In the genomic region with DNA sequence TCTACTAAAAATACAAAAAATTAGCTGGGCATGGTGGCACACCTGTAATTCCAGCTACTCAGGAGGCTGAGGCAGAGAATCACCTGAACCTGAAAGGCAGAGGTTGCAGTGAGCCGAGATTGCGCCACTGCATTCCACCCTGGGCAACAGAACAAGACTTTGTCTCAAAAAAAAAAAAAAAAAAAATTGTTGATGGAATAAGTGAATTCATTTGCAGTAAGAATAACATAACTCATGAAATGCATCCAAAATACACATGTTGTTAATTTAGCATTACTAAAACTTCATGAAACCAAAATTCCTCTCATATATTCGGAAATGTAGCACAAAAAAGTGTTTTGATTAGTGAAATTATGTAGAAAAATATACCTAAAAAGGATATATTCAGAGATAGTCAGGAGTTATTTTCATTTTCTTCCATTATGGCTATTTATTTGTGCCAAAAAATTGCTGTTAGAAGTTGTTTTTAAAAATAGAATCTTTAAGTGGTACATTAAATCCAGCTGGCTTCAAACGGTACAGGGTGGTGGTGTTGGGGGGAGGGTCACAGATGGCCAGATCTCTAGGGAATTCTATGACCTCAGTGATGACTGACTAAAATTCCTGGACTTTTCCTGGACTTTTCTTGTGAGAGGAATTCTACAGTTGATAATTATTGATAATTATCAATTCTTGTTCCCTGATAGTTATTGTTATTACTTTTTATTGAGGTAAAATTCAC, we compare ENCODE assay signal across 15 cellular contexts.
DNase-seq lines count a peak whose midpoint lies in the region; ATAC-seq lines count a peak whose summit lies in the region.
"Had no signal": no experiment of that assay in that cellular context is flagged by ENCODE, and none has a peak within 500 bp of the region (broad histone marks: within the 10 kb centered on the region; RNA-seq: fewer than 3 reads in every experiment).

No MANE protein-coding gene starts in this region.

- ATAC-seq in sciatic nerve (peak; percentile 85), GM18867 (IDR thresholded peaks at IDR 0.05; ENCODE audit: unreplicated experiment) (no peak)
- no peak for ATAC-seq in activated CD4-positive, alpha-beta T cell treated with anti-CD3 and anti-CD28 coated beads for 36 hours

- CTCF ChIA-PET in activated CD4-positive, alpha-beta T cell treated with anti-CD3 and anti-CD28 coated beads for 36 hours (lab: Charles Lee) = interaction anchor here (1.0 kb wide), 1 partner anchor 11 kb away, joined by 3 read pairs; no protein-coding TSS in a partner anchor

- no peak overlapping the region for H3K4me3 Mint-ChIP-seq in activated CD4-positive, alpha-beta T cell treated with anti-CD3 and anti-CD28 coated beads for 36 hours

- H3K9me3 Mint-ChIP-seq in activated CD4-positive, alpha-beta T cell treated with anti-CD3 and anti-CD28 coated beads for 36 hours (ENCODE audit: low read depth) = peaks cover under 1% of the 10 kb centered on the region

- peak; percentile 6 for DNase-seq in DMS 273 treated with DMSO at 0.1 percent for 48 hours (lab: John Stamatoyannopoulos, UW)
- peak; percentile 38 for DNase-seq in NCI-H2171 treated with DMSO at 0.1 percent for 48 hours (lab: John Stamatoyannopoulos, UW)
- peak; percentile 96 for DNase-seq in dedifferentiated amniotic fluid mesenchymal stem cell (ENCODE audit: extremely low spot score)
- DNase-seq in sciatic nerve (ENCODE audit: low spot score) = no peak
- DNase-seq in activated effector memory CD4-positive, alpha-beta T cell treated with Interleukin-2 at 50 U/mL for 16 hours = no peak
- DNase-seq in NCI-H1417 (lab: John Stamatoyannopoulos, UW) = no peak
- DNase-seq in activated CD4-positive, alpha-beta T cell treated with anti-CD3 and anti-CD28 coated beads for 36 hours = no peak
- DNase-seq: activated CD4-positive, alpha-beta T cell treated with anti-CD3 and anti-CD28 coated beads for 1 hour; activated T-cell treated with anti-CD3 and anti-CD28 coated beads, Interleukin-2, amount 50 U/mL, for 1 hour; adrenal gland; CD4-positive, CD25-positive, alpha-beta regulatory T cell; GF-D8; kidney; stimulated activated CD4-positive, alpha-beta T cell treated with anti-CD3 and anti-CD28 coated beads, Interleukin-4, amount 100 ng/mL, for 1 hour had no signal

- no peaks in the 10 kb centered on the region for H3K36me3 Mint-ChIP-seq in activated CD4-positive, alpha-beta T cell treated with anti-CD3 and anti-CD28 coated beads for 36 hours (ENCODE audit: low read depth)
- H3K36me3 Mint-ChIP-seq: CD4-positive, CD25-positive, alpha-beta regulatory T cell had no signal

- POLR2A ChIA-PET in activated CD4-positive, alpha-beta T cell treated with anti-CD3 and anti-CD28 coated beads for 36 hours (lab: Charles Lee) = no interaction called here

- no peak overlapping the region for H3K27ac Mint-ChIP-seq in activated CD4-positive, alpha-beta T cell treated with anti-CD3 and anti-CD28 coated beads for 36 hours
- H3K27ac Mint-ChIP-seq: CD4-positive, CD25-positive, alpha-beta regulatory T cell had no signal

- intact Hi-C loops in sciatic nerve (cut with DNase I) = no loop called here
- intact Hi-C loops in activated CD4-positive, alpha-beta T cell treated with anti-CD3 and anti-CD28 coated beads for 36 hours (cut with DNase I, micrococcal nuclease) = no loop called here

- no peaks in the 10 kb centered on the region for H3K4me1 Mint-ChIP-seq in activated CD4-positive, alpha-beta T cell treated with anti-CD3 and anti-CD28 coated beads for 36 hours
- H3K4me1 Mint-ChIP-seq: CD4-positive, CD25-positive, alpha-beta regulatory T cell had no signal

- no peaks in the 10 kb centered on the region for H3K27me3 Mint-ChIP-seq in activated CD4-positive, alpha-beta T cell treated with anti-CD3 and anti-CD28 coated beads for 36 hours

Comparison
In these comparisons a context has a peak if more than half of its experiments do, and no peak if none do; other contexts are left out.
1. DNase-seq: peak in DMS 273 treated with DMSO at 0.1 percent for 48 hours (single experiment), NCI-H2171 treated with DMSO at 0.1 percent for 48 hours (single experiment) and dedifferentiated amniotic fluid mesenchymal stem cell (single experiment); none in sciatic nerve (single experiment), activated effector memory CD4-positive, alpha-beta T cell treated with Interleukin-2 at 50 U/mL for 16 hours (single experiment), NCI-H1417 (0 of 3) and activated CD4-positive, alpha-beta T cell treated with anti-CD3 and anti-CD28 coated beads for 36 hours (single experiment).